8 cellular contexts compared by ENCODE assay signal in genomic region chr6:85864453-85865401, GRCh38.
A peak's percentile ranks its signal among the peaks of the same experiment; 100 is the strongest.
DNase-seq lines count a peak whose midpoint lies in the region; ATAC-seq, FAIRE-seq and TF ChIP-seq lines count a peak whose summit lies in the region.
"Had no signal": no experiment of that assay in that cellular context is flagged by ENCODE, and none has a peak within 500 bp of the region (broad histone marks: within the 10 kb centered on the region; RNA-seq: fewer than 3 reads in every experiment).

No MANE protein-coding gene starts in this region.

- no peaks in the 10 kb centered on the region for H3K36me3 Mint-ChIP-seq in astrocyte (ENCODE audit: low read depth, unreplicated experiment)

- no peak overlapping the region for H3K4me3 ChIP-seq in astrocyte (ENCODE audit: insufficient read depth, low read depth, low read length)
- no peak overlapping the region for H3K4me3 ChIP-seq in testis

- no peaks in the 10 kb centered on the region for H3K27me3 Mint-ChIP-seq in astrocyte (ENCODE audit: low read depth, unreplicated experiment)
- peaks cover 10% of the 10 kb centered on the region for H3K27me3 Mint-ChIP-seq in stimulated activated naive CD8-positive, alpha-beta T cell treated with anti-CD3 and anti-CD28 coated beads, Interleukin-15, amount 100 ng/mL, for 72 hours

- H4K20me1 ChIP-seq in astrocyte (ENCODE audit: insufficient read depth, low read length) = no peaks in the 10 kb centered on the region

- ATAC-seq in HG02642 (IDR thresholded peaks at IDR 0.05; ENCODE audit: poor library complexity, unreplicated experiment) (peak; percentile 19), left cardiac atrium (peak; percentile 19 to 38), GM21723 (IDR thresholded peaks at IDR 0.05; ENCODE audit: unreplicated experiment) (no peak)
- ATAC-seq in stimulated activated naive CD8-positive, alpha-beta T cell treated with anti-CD3 and anti-CD28 coated beads, Interleukin-15, amount 100 ng/mL, for 72 hours = no peak

- H2AFZ ChIP-seq in astrocyte (ENCODE audit: low read depth, low read length) = no peak overlapping the region

- H3K9ac ChIP-seq in astrocyte (ENCODE audit: low read length) = peak overlapping the region; percentile 77

- H3K36me3 ChIP-seq in astrocyte (ENCODE audit: insufficient read depth, low read length) = no peaks in the 10 kb centered on the region
- no peaks in the 10 kb centered on the region for H3K36me3 ChIP-seq in testis (ENCODE audit: low read depth, missing control alignments)

- no peak overlapping the region for H3K27ac Mint-ChIP-seq in astrocyte (ENCODE audit: unreplicated experiment)
- H3K27ac Mint-ChIP-seq in stimulated activated naive CD8-positive, alpha-beta T cell treated with anti-CD3 and anti-CD28 coated beads, Interleukin-15, amount 100 ng/mL, for 72 hours = no peak overlapping the region

- no peak overlapping the region for H3K4me3 Mint-ChIP-seq in astrocyte (ENCODE audit: unreplicated experiment)
- H3K4me3 Mint-ChIP-seq in stimulated activated naive CD8-positive, alpha-beta T cell treated with anti-CD3 and anti-CD28 coated beads, Interleukin-15, amount 100 ng/mL, for 72 hours = no peak overlapping the region
- H3K4me3 Mint-ChIP-seq: neural crest cell had no signal

- DNase-seq in astrocyte (ENCODE audit: low read depth) (no peak), left cardiac atrium (no peak), testis (peak; percentile 21)
- DNase-seq in stimulated activated naive CD8-positive, alpha-beta T cell treated with anti-CD3 and anti-CD28 coated beads, Interleukin-15, amount 100 ng/mL, for 72 hours = no peak
- no peak for DNase-seq in activated naive CD4-positive, alpha-beta T cell (lab: John Stamatoyannopoulos, UW)

- no peak overlapping the region for H3K27ac ChIP-seq in astrocyte (ENCODE audit: low read depth, low read length)
- peak overlapping the region in 1 of 2 donors; percentile 84 for H3K27ac ChIP-seq in testis

- H3K4me2 ChIP-seq in astrocyte (ENCODE audit: low read length) = peak overlapping the region; percentile 98

- no peak for FAIRE-seq in astrocyte (lab: Jason Lieb, UNC)

- H3K27me3 ChIP-seq in astrocyte (ENCODE audit: insufficient read depth, low read length) (no peaks in the 10 kb centered on the region), testis (no peaks in the 10 kb centered on the region)

- H3K4me1 ChIP-seq in astrocyte (ENCODE audit: insufficient read depth, low read length) = peaks cover 6% of the 10 kb centered on the region
- peaks cover 16% of the 10 kb centered on the region for H3K4me1 ChIP-seq in testis

- WGBS in testis, 2 donors = 15 to 17% methylated on average over 7 of the region's 7 CpGs

- no peaks in the 10 kb centered on the region for H3K79me2 ChIP-seq in astrocyte (ENCODE audit: insufficient read depth, low read length)

- no peaks in the 10 kb centered on the region for H3K9me3 Mint-ChIP-seq in astrocyte (ENCODE audit: unreplicated experiment)
- H3K9me3 Mint-ChIP-seq in stimulated activated naive CD8-positive, alpha-beta T cell treated with anti-CD3 and anti-CD28 coated beads, Interleukin-15, amount 100 ng/mL, for 72 hours = no peaks in the 10 kb centered on the region

- no peaks in the 10 kb centered on the region for H3K4me1 Mint-ChIP-seq in astrocyte (ENCODE audit: low read depth, unreplicated experiment)
- H3K4me1 Mint-ChIP-seq in stimulated activated naive CD8-positive, alpha-beta T cell treated with anti-CD3 and anti-CD28 coated beads, Interleukin-15, amount 100 ng/mL, for 72 hours = no peaks in the 10 kb centered on the region

- intact Hi-C loops in left cardiac atrium (cut with DNase I) = no loop called here
- intact Hi-C loops in testis (cut with DNase I; ENCODE audit: low total_unique reads) = no loop called here

- H3K9me3 ChIP-seq in astrocyte (ENCODE audit: insufficient read depth, low read depth, low read length) (no peaks in the 10 kb centered on the region), testis (no peaks in the 10 kb centered on the region)

- TF ChIP-seq CTCF in astrocyte (IDR thresholded peaks at IDR 0.05; ENCODE audit: insufficient read depth, low read depth, low read length) (no peak), testis (IDR thresholded peaks at IDR 0.05) (peak in 1 of 3 experiments; percentile 15)

- TF ChIP-seq POLR2A in testis (IDR thresholded peaks at IDR 0.05) = no peak

Comparison
In these comparisons a context has a peak if more than half of its experiments do, and no peak if none do; other contexts are left out.
1. ATAC-seq: peak in HG02642 (single experiment) and left cardiac atrium (2 of 2); none in stimulated activated naive CD8-positive, alpha-beta T cell treated with anti-CD3 and anti-CD28 coated beads, Interleukin-15, amount 100 ng/mL, for 72 hours (single experiment) and GM21723 (single experiment).